In the genomic region with DNA sequence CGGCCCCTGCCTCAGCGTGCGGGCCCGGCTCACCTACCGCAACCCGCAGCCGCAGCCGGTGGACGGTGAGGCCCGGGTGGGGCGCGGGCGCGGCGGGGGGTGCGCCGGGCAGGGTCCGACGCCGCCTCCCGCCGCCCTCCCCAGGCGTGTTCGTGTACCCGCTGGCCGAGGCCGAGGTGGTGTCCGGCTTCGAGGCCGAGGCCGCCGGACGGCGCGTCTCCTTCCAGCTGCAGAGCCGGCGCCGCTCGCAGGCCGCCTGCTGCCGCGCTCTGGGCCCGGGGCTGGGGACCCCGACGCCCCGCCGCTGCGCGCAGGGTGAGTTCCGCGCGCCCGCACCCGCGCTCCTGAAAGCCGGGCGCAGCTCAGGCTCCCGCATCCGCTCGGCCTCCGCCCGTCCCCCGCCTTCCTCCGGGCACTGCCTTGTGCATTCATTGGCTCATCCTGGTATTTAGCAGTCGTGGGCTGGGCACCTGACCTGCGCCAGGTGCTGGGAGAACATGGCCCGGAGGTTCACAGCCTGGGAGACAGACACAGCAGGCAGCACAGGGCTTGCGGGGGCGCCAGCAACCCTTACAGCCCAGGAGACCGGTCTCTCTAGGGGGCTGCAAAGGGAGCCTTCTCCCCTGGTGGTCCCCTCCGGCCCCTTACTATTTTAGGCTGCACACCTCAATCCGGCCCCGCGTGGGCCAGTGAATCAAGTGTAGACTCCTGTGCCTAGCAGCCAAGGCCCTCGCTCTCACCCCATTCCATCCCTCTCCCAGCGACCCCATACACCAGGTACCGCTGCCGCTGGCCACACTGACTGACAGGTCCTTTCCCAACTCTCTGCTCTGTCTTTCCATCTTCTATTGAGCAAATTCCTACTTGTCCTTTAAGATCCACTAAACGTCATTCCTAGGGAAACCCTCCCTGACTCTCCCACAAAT, we compare ENCODE assay signal across 9 cellular contexts. TPM values are rescaled to one million over a fixed set of nuclear protein-coding genes. Genes with fewer than 3 reads are reported as not detected.
DNase-seq lines count a peak whose midpoint lies in the region; ATAC-seq, FAIRE-seq and TF ChIP-seq lines count a peak whose summit lies in the region.
"Had no signal": no experiment of that assay in that cellular context is flagged by ENCODE, and none has a peak within 500 bp of the region (broad histone marks: within the 10 kb centered on the region; RNA-seq: fewer than 3 reads in every experiment).

No MANE protein-coding gene starts in this region.

- H3K4me1 ChIP-seq in A673 (ENCODE audit: insufficient read depth, low read length, poor library complexity, severe bottlenecking) (peaks cover 5% of the 10 kb centered on the region), HEK293 (ENCODE audit: control insufficient read depth, insufficient read depth, low read length) (no peaks in the 10 kb centered on the region), mucosa of descending colon (ENCODE audit: low read depth) (peaks cover 24% of the 10 kb centered on the region)

- H3K27me3 ChIP-seq in A673 (replicated peaks; ENCODE audit: insufficient read depth, low read depth, low read length, poor library complexity): peaks cover 58% of the 10 kb centered on the region

- CTCF ChIA-PET in A673 (lab: Charles Lee): no interaction called here
- CTCF ChIA-PET in HEK293 (lab: Yijun Ruan, JAX): interaction anchor here (0.9 to 1.6 kb wide), 2 partner anchors 19 to 31 kb away, joined by 3 to 5 read pairs; a partner anchor contains a TSS

- intact Hi-C loops in A673 (cut with micrococcal nuclease; ENCODE audit: unreplicated experiment): no loop called here
- intact Hi-C loops in mucosa of descending colon (cut with DNase I, micrococcal nuclease): no loop called here

- H3K27ac ChIP-seq in A673 (ENCODE audit: low read depth, low read length, poor library complexity, severe bottlenecking) (no peak overlapping the region), HEK293 (ENCODE audit: extremely low read depth, low read depth, low read length) (no peak overlapping the region), angular gyrus (ENCODE audit: low read depth, low read length) (peak overlapping the region; percentile 48)

- H3K9me3 ChIP-seq in A673 (ENCODE audit: low read depth, low read length, poor library complexity, severe bottlenecking): no peaks in the 10 kb centered on the region
- no peaks in the 10 kb centered on the region for H3K9me3 ChIP-seq in HEK293 (ENCODE audit: control insufficient read depth, insufficient read depth, low read depth, low read length)
- H3K9me3 ChIP-seq in mucosa of descending colon: no peaks in the 10 kb centered on the region

- FAIRE-seq in D721Med (lab: Jason Lieb, UNC): no peak

- H3K36me3 ChIP-seq in A673 (ENCODE audit: insufficient read depth, low read length, poor library complexity, severe bottlenecking) (no peaks in the 10 kb centered on the region), HEK293 (ENCODE audit: control insufficient read depth in 2 of 2, insufficient read depth in 1 of 2, low read length in 2 of 2) (no peaks in the 10 kb centered on the region), mucosa of descending colon (ENCODE audit: low read depth) (no peaks in the 10 kb centered on the region)

- DNase-seq in A673 (ENCODE audit: low spot score): no peak
- DNase-seq in mucosa of descending colon: peak in 2 of 3 donors; percentile 30 to 50
- no peak for DNase-seq in SK-N-DZ (ENCODE audit: low spot score)
- DNase-seq in activated effector memory CD4-positive, alpha-beta T cell treated with anti-CD3 and anti-CD28 coated beads, Interleukin-2, amount 50 U/mL, for 16 hours: no peak
- no peak for DNase-seq in D721Med (ENCODE audit: insufficient read length, low spot score)
- no peak for DNase-seq in HuH-7 (ENCODE audit: low spot score)
- DNase-seq: NCI-H1930 had no signal

- no peak for TF ChIP-seq CTCF in A673 (conservative IDR thresholded peaks at IDR 0.05; ENCODE audit: low read depth, low read length)
- no peak for TF ChIP-seq CTCF in HEK293 (tag by site-specific recombination; IDR thresholded peaks at IDR 0.05)
- no peak for TF ChIP-seq CTCF in mucosa of descending colon (IDR thresholded peaks at IDR 0.05)
- no peak for TF ChIP-seq CTCF in D721Med (IDR thresholded peaks at IDR 0.05; ENCODE audit: insufficient read depth, missing control alignments)

- H3K4me3 ChIP-seq in A673 (ENCODE audit: low read depth, low read length, poor library complexity, severe bottlenecking) (peak overlapping the region; percentile 47), HEK293 (ENCODE audit: low read depth, low read length) (peak overlapping the region; percentile 70), mucosa of descending colon (no peak overlapping the region)

- POLR2A ChIA-PET in A673 (lab: Charles Lee; ENCODE audit: low non-redundant PET) (no interaction called here), HEK293 (lab: Yijun Ruan, JAX) (interaction anchor here (0.6 kb wide), 1 partner anchor 295 kb away, joined by 3 read pairs; no protein-coding TSS in a partner anchor)

- peak; percentile 62 for ATAC-seq in mucosa of descending colon

- BruUV-seq in A673 (replicated peaks; lab: Mats Ljungman, UMichigan): no TSS peak

TF ChIP-seq in HEK293, 187 proteins besides CTCF, POLR2A, EP300 and RAD21:
- TF ChIP-seq, protein P1, sequence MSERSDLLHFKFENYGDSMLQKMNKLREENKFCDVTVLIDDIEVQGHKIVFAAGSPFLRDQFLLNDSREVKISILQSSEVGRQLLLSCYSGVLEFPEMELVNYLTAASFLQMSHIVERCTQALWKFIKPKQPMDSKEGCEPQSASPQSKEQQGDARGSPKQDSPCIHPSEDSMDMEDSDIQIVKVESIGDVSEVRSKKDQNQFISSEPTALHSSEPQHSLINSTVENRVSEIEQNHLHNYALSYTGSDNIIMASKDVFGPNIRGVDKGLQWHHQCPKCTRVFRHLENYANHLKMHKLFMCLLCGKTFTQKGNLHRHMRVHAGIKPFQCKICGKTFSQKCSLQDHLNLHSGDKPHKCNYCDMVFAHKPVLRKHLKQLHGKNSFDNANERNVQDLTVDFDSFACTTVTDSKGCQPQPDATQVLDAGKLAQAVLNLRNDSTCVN (tag by site-specific recombination; optimal IDR thresholded peaks at IDR 0.05): no peak
- TF ChIP-seq ZNF791 (tag by site-specific recombination; IDR thresholded peaks at IDR 0.05) (no peak), GLIS1 (tag by site-specific recombination; IDR thresholded peaks at IDR 0.05) (0 out of 2 replicates have a peak, but pooled peaks have one; percentile 7), GLIS2 (tag by site-specific recombination; IDR thresholded peaks at IDR 0.05) (0 out of 2 replicates have a peak, but pooled peaks have one; percentile 13), ZNF211 (tag by site-specific recombination; IDR thresholded peaks at IDR 0.05; ENCODE audit: low read depth) (no peak), ZNF292 (tag by site-specific recombination; IDR thresholded peaks at IDR 0.05; ENCODE audit: borderline replicate concordance, low read depth) (no peak), YY2 (tag by site-specific recombination; IDR thresholded peaks at IDR 0.05) (no peak), MYNN (tag by site-specific recombination; IDR thresholded peaks at IDR 0.05; ENCODE audit: borderline replicate concordance) (no peak), REPIN1 (tag by site-specific recombination; IDR thresholded peaks at IDR 0.05; ENCODE audit: low read depth) (no peak)
- TF ChIP-seq, protein P2, sequence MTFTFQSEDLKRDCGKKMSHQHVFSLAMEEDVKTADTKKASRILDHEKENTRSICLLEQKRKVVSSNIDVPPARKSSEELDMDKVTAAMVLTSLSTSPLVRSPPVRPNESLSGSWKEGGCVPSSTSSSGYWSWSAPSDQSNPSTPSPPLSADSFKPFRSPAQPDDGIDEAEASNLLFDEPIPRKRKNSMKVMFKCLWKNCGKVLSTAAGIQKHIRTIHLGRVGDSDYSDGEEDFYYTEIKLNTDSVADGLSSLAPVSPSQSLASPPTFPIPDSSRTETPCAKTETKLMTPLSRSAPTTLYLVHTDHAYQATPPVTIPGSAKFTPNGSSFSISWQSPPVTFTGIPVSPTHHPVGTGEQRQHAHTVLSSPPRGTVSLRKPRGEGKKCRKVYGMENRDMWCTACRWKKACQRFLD (tag by site-specific recombination; IDR thresholded peaks at IDR 0.05): no peak

RNA-seq across cellular contexts. Expression of a gene that starts 1.5 kb away (rescaled TPM):
- total RNA-seq in A673 (2021): 0.13 TPM in 1 of 2 replicates, not detected in the other
- 1 to 10 TPM in 2 of 3 donors, under 1 TPM in 1; 0.60 to 2.9 (median 2.6) TPM for total RNA-seq in mucosa of descending colon
- polyA plus RNA-seq in SK-N-DZ (2014; cell fraction: cytosol; rRNA removed): 11.3 and 11.7 TPM in 2 replicates
- 60.4 and 113 TPM in 2 replicates for polyA plus RNA-seq in SK-N-DZ (2014; cell fraction: nucleus; rRNA removed)

RNA-seq across cellular contexts. Expression of a gene that starts 17.9 kb away (rescaled TPM):
- total RNA-seq in A673 (2021): 68.5 and 68.8 TPM in 2 replicates
- total RNA-seq in mucosa of descending colon: 10 to 100 TPM; 30.8 to 39.9 (median 34.5) TPM
- polyA plus RNA-seq in SK-N-DZ (2014; cell fraction: cytosol; rRNA removed): 108 and 118 TPM in 2 replicates
- polyA plus RNA-seq in SK-N-DZ (2014; cell fraction: nucleus; rRNA removed): 87.2 and 130 TPM in 2 replicates

RNA-seq across cellular contexts. Expression of a gene that starts 18.6 kb away (rescaled TPM):
- total RNA-seq in A673 (2021): 7.0 and 7.8 TPM in 2 replicates
- total RNA-seq in mucosa of descending colon: 1 to 10 TPM; 2.8 to 5.0 (median 3.2) TPM
- polyA plus RNA-seq in SK-N-DZ (2014; cell fraction: cytosol; rRNA removed): 21.0 and 21.2 TPM in 2 replicates
- 11.0 and 12.2 TPM in 2 replicates for polyA plus RNA-seq in SK-N-DZ (2014; cell fraction: nucleus; rRNA removed)

RNA-seq across cellular contexts. Expression of a gene that starts 30.5 kb away (rescaled TPM):
- total RNA-seq in A673 (2021) (1.3 and 2.2 TPM in 2 replicates), mucosa of descending colon (under 1 TPM in 1 of 3 donors, not detected in 2; 0.95 TPM)
- polyA plus RNA-seq in SK-N-DZ (2014; cell fraction: cytosol; rRNA removed): 3.4 and 3.9 TPM in 2 replicates
- polyA plus RNA-seq in SK-N-DZ (2014; cell fraction: nucleus; rRNA removed): 0.60 and 1.1 TPM in 2 replicates

RNA-seq across cellular contexts. Expression of a gene that starts 44.9 kb away (rescaled TPM):
- total RNA-seq in A673 (2021): 65.1 and 65.2 TPM in 2 replicates
- 10 to 100 TPM; 60.7 to 79.7 (median 72.3) TPM for total RNA-seq in mucosa of descending colon
- polyA plus RNA-seq in SK-N-DZ (2014; cell fraction: cytosol; rRNA removed): 18.0 and 31.9 TPM in 2 replicates
- 93.1 and 143 TPM in 2 replicates for polyA plus RNA-seq in SK-N-DZ (2014; cell fraction: nucleus; rRNA removed)

Comparison
In these comparisons a context has a peak if more than half of its experiments do, and no peak if none do; other contexts are left out.
1. DNase-seq: peak in mucosa of descending colon (2 of 3); none in A673 (single experiment), SK-N-DZ (single experiment), activated effector memory CD4-positive, alpha-beta T cell treated with anti-CD3 and anti-CD28 coated beads, Interleukin-2, amount 50 U/mL, for 16 hours (single experiment), D721Med (single experiment) and HuH-7 (single experiment).